ENCODE assay signal across 8 cellular contexts in the genomic region with DNA sequence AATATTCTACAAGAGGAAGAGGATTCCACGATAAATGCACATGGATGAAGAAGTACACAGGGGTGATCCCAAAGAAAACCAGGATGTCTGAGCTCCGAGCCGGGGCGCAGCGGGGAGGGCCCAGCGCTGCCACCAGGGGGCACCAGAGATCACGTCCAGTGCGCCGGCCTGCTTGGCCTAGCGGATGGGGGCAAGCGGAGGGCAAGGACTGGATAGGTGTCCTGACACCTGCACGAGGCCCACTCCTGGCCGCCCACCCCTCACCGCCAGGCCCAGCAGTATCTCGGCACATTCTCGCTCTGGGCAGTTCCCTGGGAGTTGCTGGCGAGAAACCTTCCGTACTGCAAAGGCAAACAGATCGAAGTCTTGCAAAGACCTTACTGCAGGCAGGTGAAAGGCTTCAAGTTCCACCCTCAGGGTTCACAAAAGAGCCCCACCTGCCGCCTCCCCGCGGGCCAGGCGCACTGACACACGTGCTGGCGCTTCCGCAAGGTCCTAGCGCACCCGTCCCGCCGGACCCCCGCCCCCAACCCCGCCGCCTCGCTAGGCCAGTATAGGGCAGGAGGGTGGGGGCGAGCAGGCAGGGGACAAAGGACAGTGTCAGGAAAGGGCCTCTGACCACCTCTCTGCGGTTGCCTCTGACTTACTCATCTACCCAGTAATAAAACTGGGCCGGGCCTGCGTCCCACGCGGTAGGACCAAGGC. TPM values are rescaled to one million over a fixed set of nuclear protein-coding genes. Genes with fewer than 3 reads are reported as not detected.
DNase-seq lines count a peak whose midpoint lies in the region; ATAC-seq lines count a peak whose summit lies in the region.

No MANE protein-coding gene starts in this region.

- H3K27ac ChIP-seq in CD4-positive, CD25-positive, alpha-beta regulatory T cell (ENCODE audit: insufficient read depth, low read length, poor library complexity, severe bottlenecking), result no peak overlapping the region
- H3K27ac ChIP-seq in SJSA1 (no peak overlapping the region), aorta (ENCODE audit: low read depth in 1 of 2, low read length in 2 of 2) (no peak overlapping the region)

- peak overlapping the region in 3 of 4 donors; percentile 35 to 63 (median 61) for H3K4me3 Mint-ChIP-seq in CD4-positive, CD25-positive, alpha-beta regulatory T cell

- peaks cover 25% of the 10 kb centered on the region for H3K4me1 ChIP-seq in CD4-positive, CD25-positive, alpha-beta regulatory T cell (ENCODE audit: control insufficient read depth, insufficient read depth, low read length, poor library complexity, severe bottlenecking)
- H3K4me1 ChIP-seq in SJSA1 (replicated peaks), result peaks cover 84% of the 10 kb centered on the region
- H3K4me1 ChIP-seq in aorta (ENCODE audit: control insufficient read depth in 1 of 2, insufficient read depth in 2 of 2, low read length in 2 of 2), result no peaks in the 10 kb centered on the region

- peaks cover 18% of the 10 kb centered on the region for H3K27me3 ChIP-seq in CD4-positive, CD25-positive, alpha-beta regulatory T cell (ENCODE audit: control insufficient read depth, insufficient read depth, low read length)
- H3K27me3 ChIP-seq in SJSA1 (replicated peaks), result no peaks in the 10 kb centered on the region
- no peaks in the 10 kb centered on the region for H3K27me3 ChIP-seq in aorta (ENCODE audit: control insufficient read depth in 1 of 2, insufficient read depth in 2 of 2, low read length in 1 of 2)

- no peaks in the 10 kb centered on the region for H3K36me3 ChIP-seq in CD4-positive, CD25-positive, alpha-beta regulatory T cell (ENCODE audit: control insufficient read depth, insufficient read depth, low read length)
- peaks cover 63% of the 10 kb centered on the region for H3K36me3 ChIP-seq in SJSA1
- no peaks in the 10 kb centered on the region for H3K36me3 ChIP-seq in aorta (ENCODE audit: control insufficient read depth in 1 of 2, insufficient read depth in 2 of 2, low read length in 1 of 2)

- intact Hi-C loops in cardiac septum (cut with DNase I) (loop anchor here (1.0 to 5.0 kb wide), 3 partner anchors 31 to 143 kb away; partner anchors contain the start of gene DISP2), posterior vena cava (cut with DNase I) (loop anchor here (2.0 to 5.0 kb wide), 2 partner anchors 141 to 148 kb away; no protein-coding TSS in a partner anchor), aorta (cut with DNase I) (loop anchor here (1.0 to 5.0 kb wide), 4 partner anchors 63 to 143 kb away; partner anchors contain the start of gene CCDC9B (in 1 of the 2))

- H3K4me3 ChIP-seq in CD4-positive, CD25-positive, alpha-beta regulatory T cell (ENCODE audit: low read depth, low read length), result no peak overlapping the region
- H3K4me3 ChIP-seq in SJSA1 (no peak overlapping the region), aorta (ENCODE audit: low read length in 2 of 2) (no peak overlapping the region)

- ATAC-seq in CD4-positive, CD25-positive, alpha-beta regulatory T cell (ENCODE audit: low read depth in 2 of 2), result no peak
- peak; percentile 77 for ATAC-seq in aorta (ENCODE audit: low FRiP score)
- ATAC-seq in HG03175 (IDR thresholded peaks at IDR 0.05; ENCODE audit: unreplicated experiment), result no peak

- no peaks in the 10 kb centered on the region for H3K9me3 Mint-ChIP-seq in CD4-positive, CD25-positive, alpha-beta regulatory T cell

- 11 to 16% methylated on average over 34 to 40 of the region's 40 CpGs for WGBS in aorta, 2 donors

- H3K36me3 Mint-ChIP-seq in CD4-positive, CD25-positive, alpha-beta regulatory T cell, result no peaks in the 10 kb centered on the region

- peaks cover 0 to 8% (median 4%) of the 10 kb centered on the region in 4 donors for H3K4me1 Mint-ChIP-seq in CD4-positive, CD25-positive, alpha-beta regulatory T cell

- DNase-seq in CD4-positive, CD25-positive, alpha-beta regulatory T cell, result peak; percentile 56 to 61 (median 58)
- peak; percentile 66 for DNase-seq in HK-2 (ENCODE audit: unreplicated experiment)
- DNase-seq in SJSA1 (ENCODE audit: low read depth in 1 of 2, low spot score in 2 of 2), result peak; percentile 80 to 81
- DNase-seq in activated naive CD4-positive, alpha-beta T cell treated with anti-CD3 and anti-CD28 coated beads, Interleukin-2, amount 50 U/mL, for 16 hours, result peak; percentile 69
- DNase-seq in cardiac septum (ENCODE audit: low spot score), result peak; percentile 89
- DNase-seq in posterior vena cava (ENCODE audit: low spot score), result peak; percentile 92
- peak; percentile 79 to 93 for DNase-seq in aorta

- H3K27ac Mint-ChIP-seq in CD4-positive, CD25-positive, alpha-beta regulatory T cell, result no peak overlapping the region

- H3K27me3 Mint-ChIP-seq in CD4-positive, CD25-positive, alpha-beta regulatory T cell, result peaks cover 38% of the 10 kb centered on the region

- no peaks in the 10 kb centered on the region for H3K9me3 ChIP-seq in CD4-positive, CD25-positive, alpha-beta regulatory T cell (ENCODE audit: control insufficient read depth in 2 of 2, low read length in 2 of 2)
- H3K9me3 ChIP-seq in SJSA1 (replicated peaks) (no peaks in the 10 kb centered on the region), aorta (ENCODE audit: control insufficient read depth, low read length) (no peaks in the 10 kb centered on the region)

RNA-seq across cellular contexts. Expression of gene ANKRD63, which starts 3.3 kb away (rescaled TPM):
- total RNA-seq in CD4-positive, CD25-positive, alpha-beta regulatory T cell, result 0.35 TPM
- not detected for polyA plus RNA-seq in CD4-positive, CD25-positive, alpha-beta regulatory T cell
- total RNA-seq in SJSA1 (2014; rRNA removed; shearing (Covaris generic)), result 11.4 and 13.6 TPM in 2 replicates
- total RNA-seq in cardiac septum, result not detected
- not detected for total RNA-seq in posterior vena cava
- not detected for total RNA-seq in aorta
- not detected for polyA plus RNA-seq in aorta

RNA-seq across cellular contexts. Expression of gene PLCB2, which starts 28.1 kb away (rescaled TPM):
- 305 TPM for total RNA-seq in CD4-positive, CD25-positive, alpha-beta regulatory T cell
- 10 to 100 TPM; 17.3 to 24.6 (median 19.8) TPM for polyA plus RNA-seq in CD4-positive, CD25-positive, alpha-beta regulatory T cell
- 34.8 and 61.9 TPM in 2 replicates for total RNA-seq in SJSA1 (2014; rRNA removed; shearing (Covaris generic))
- 4.6 TPM for total RNA-seq in cardiac septum
- 10 to 100 TPM; 20.8 to 29.0 TPM for total RNA-seq in posterior vena cava
- total RNA-seq in aorta, result 10 to 100 TPM; 23.6 to 55.8 TPM
- polyA plus RNA-seq in aorta, result 1 to 10 TPM; 5.8 to 7.2 TPM

RNA-seq across cellular contexts. Expression of gene PAK6, which starts 40.7 kb away (rescaled TPM):
- total RNA-seq in CD4-positive, CD25-positive, alpha-beta regulatory T cell, result not detected
- not detected for polyA plus RNA-seq in CD4-positive, CD25-positive, alpha-beta regulatory T cell
- total RNA-seq in SJSA1 (2014; rRNA removed; shearing (Covaris generic)), result 0.05 and 0.09 TPM in 2 replicates
- total RNA-seq in cardiac septum (2.6 TPM), posterior vena cava (under 1 TPM; 0.37 to 0.38 TPM), aorta (under 1 TPM; 0.81 to 0.91 TPM)
- polyA plus RNA-seq in aorta, result not detected

RNA-seq across cellular contexts. Expression of gene INAFM2, which starts 43.9 kb away (rescaled TPM):
- 10.0 TPM for total RNA-seq in CD4-positive, CD25-positive, alpha-beta regulatory T cell
- polyA plus RNA-seq in CD4-positive, CD25-positive, alpha-beta regulatory T cell, result 1 to 10 TPM in 3 of 4 donors, under 1 TPM in 1; 0.67 to 2.2 (median 1.7) TPM
- total RNA-seq in SJSA1 (2014; rRNA removed; shearing (Covaris generic)), result 89.8 and 101 TPM in 2 replicates
- total RNA-seq in cardiac septum, result 40.0 TPM
- total RNA-seq in posterior vena cava, result 10 to 100 TPM; 25.3 to 27.1 TPM
- total RNA-seq in aorta, result 10 to 100 TPM; 59.4 to 70.0 TPM
- polyA plus RNA-seq in aorta, result 10 to 100 TPM; 26.0 to 53.6 TPM
